8 cellular contexts compared by ENCODE assay signal in genomic region chr9:136532799-136533774, GRCh38. TPM values are rescaled to one million over a fixed set of nuclear protein-coding genes. Genes with fewer than 3 reads are reported as not detected.
DNase-seq lines count a peak whose midpoint lies in the region; ATAC-seq, FAIRE-seq and TF ChIP-seq lines count a peak whose summit lies in the region.

No MANE protein-coding gene starts in this region.

- H3K27ac ChIP-seq in GM12878 (ENCODE audit: control insufficient read depth, insufficient read depth) = peak overlapping the region; percentile 51; the same call in 1 of the 2 replicates
- H3K27ac ChIP-seq in skin epidermis = peak overlapping the region in 20 of 21 experiments; percentile 37 to 92 (median 75)
- H3K27ac ChIP-seq in GM23338 (ENCODE audit: low read depth) = no peak overlapping the region
- no peak overlapping the region for H3K27ac ChIP-seq in GM23248
- no peak overlapping the region for H3K27ac ChIP-seq in SK-N-SH (ENCODE audit: low read depth in 2 of 2, low read length in 1 of 2)

- SMC1A ChIA-PET in GM12878 (lab: Charles Lee; ENCODE audit: uncharacterized antibody, unreplicated experiment) = interaction anchor here (0.6 to 1.0 kb wide), 2 partner anchors 11 to 1122 kb away, joined by 3 read pairs; no protein-coding TSS in a partner anchor

- peaks cover 53% of the 10 kb centered on the region for H3K4me1 ChIP-seq in GM12878 (ENCODE audit: control insufficient read depth, insufficient read depth, low read length)
- peaks cover 7% of the 10 kb centered on the region; the same call in 1 of the 2 replicates for H3K4me1 ChIP-seq in GM23338 (ENCODE audit: insufficient read depth)
- H3K4me1 ChIP-seq in GM23248 (ENCODE audit: insufficient read depth) = no peaks in the 10 kb centered on the region
- peaks cover 0 to 9% of the 10 kb centered on the region in 2 experiments; a peak in 1 of 4 replicates for H3K4me1 ChIP-seq in SK-N-SH (ENCODE audit: control insufficient read depth in 1 of 2, insufficient read depth in 2 of 2, low read depth in 1 of 2, low read length in 1 of 2)

- peak; percentile 43 for DNase-seq in CD1c-positive myeloid dendritic cell (ENCODE audit: extremely low spot score)
- DNase-seq in T-helper 9 cell = peak; percentile 48
- no peak for DNase-seq in GM12878 (ENCODE audit: low read depth, low spot score)
- DNase-seq in GM23338 (ENCODE audit: low spot score) = no peak
- DNase-seq in GM23248 = no peak
- DNase-seq in SK-N-SH = no peak

- in situ Hi-C loops in GM12878 (cut with MboI) (no loop called here), GM23248 (cut with MboI) (no loop called here)

- no peaks in the 10 kb centered on the region for H3K27me3 ChIP-seq in GM12878 (replicated peaks in 1 of 2; ENCODE audit: control insufficient read depth in 2 of 2, insufficient read depth in 2 of 2, low read length in 1 of 2)
- no peaks in the 10 kb centered on the region for H3K27me3 ChIP-seq in GM23338 (ENCODE audit: insufficient read depth)
- H3K27me3 ChIP-seq in GM23248 (replicated peaks; ENCODE audit: insufficient read depth) = no peaks in the 10 kb centered on the region
- H3K27me3 ChIP-seq in SK-N-SH (ENCODE audit: insufficient read depth) = no peaks in the 10 kb centered on the region

- H3K4me1 Mint-ChIP-seq in GM23338 = peaks cover 17% of the 10 kb centered on the region

- CTCF ChIA-PET in GM12878 (lab: Yijun Ruan, JAX) = interaction anchor here (0.6 to 1.0 kb wide), 4 partner anchors 8 to 48 kb away, joined by 3 to 4 read pairs (median 3); no protein-coding TSS in a partner anchor
- CTCF ChIA-PET in SK-N-SH (lab: Yijun Ruan, JAX) = interaction anchor here (0.9 to 1.9 kb wide), 5 partner anchors 19 to 192 kb away, joined by 3 to 9 read pairs (median 3); no protein-coding TSS in a partner anchor

- H2AFZ ChIP-seq in GM12878 (ENCODE audit: control insufficient read depth, low read depth, low read length) (no peak overlapping the region), GM23338 (no peak overlapping the region), GM23248 (no peak overlapping the region), SK-N-SH (ENCODE audit: low read depth) (no peak overlapping the region)

- H3K9ac ChIP-seq in GM12878 (ENCODE audit: control insufficient read depth, insufficient read depth, low read length) (0 out of 2 replicates have a peak overlapping the region, but pooled peaks have one; percentile 0), GM23248 (no peak overlapping the region), SK-N-SH (no peak overlapping the region)

- no peak for TF ChIP-seq EP300 in GM12878 (IDR thresholded peaks at IDR 0.05; ENCODE audit: borderline replicate concordance in 1 of 2, control insufficient read depth in 1 of 2, low read depth in 2 of 2, low read length in 2 of 2)
- no peak for TF ChIP-seq EP300 in SK-N-SH (IDR thresholded peaks at IDR 0.05; ENCODE audit: borderline replicate concordance in 1 of 2, low read depth in 1 of 2, low read length in 1 of 2)

- H3K4me3 Mint-ChIP-seq in GM23338 = no peak overlapping the region

- TF ChIP-seq CTCF in GM12878 (IDR thresholded peaks at IDR 0.05 in 2 of 3, conservative IDR thresholded peaks at IDR 0.05 in 1 of 3; ENCODE audit: control insufficient read depth in 2 of 3, extremely low read depth in 1 of 3, insufficient read depth in 1 of 3, low read depth in 3 of 3, low read length in 3 of 3) (no peak), GM23338 (conservative IDR thresholded peaks at IDR 0.05; ENCODE audit: low read depth in 2 of 2) (no peak), SK-N-SH (IDR thresholded peaks at IDR 0.05) (no peak)

- TF ChIP-seq RAD21 in GM12878 (IDR thresholded peaks at IDR 0.05; ENCODE audit: insufficient read depth, low read depth, low read length) (no peak), SK-N-SH (IDR thresholded peaks at IDR 0.05; ENCODE audit: low read length) (no peak)

- H3K4me3 ChIP-seq in GM12878 (peak overlapping the region; percentile 16; the same call in 1 of the 2 replicates), skin epidermis (peak overlapping the region in 2 of 7 experiments; percentile 3 to 16), GM23338 (no peak overlapping the region), GM23248 (no peak overlapping the region), SK-N-SH (ENCODE audit: low read depth in 2 of 2, low read length in 1 of 2) (no peak overlapping the region)

- ATAC-seq in GM12878 (peak; percentile 45), GM23338 (no peak), GM21390 (IDR thresholded peaks at IDR 0.05; ENCODE audit: unreplicated experiment) (no peak)

- TF ChIP-seq POLR2A in GM12878 (IDR thresholded peaks at IDR 0.05; ENCODE audit: low read depth, low read length) = peak; percentile 25; the same call in 1 of the 2 replicates

- peaks cover 27% of the 10 kb centered on the region for H3K79me2 ChIP-seq in GM12878 (ENCODE audit: control insufficient read depth, insufficient read depth, low read length)
- H3K79me2 ChIP-seq in GM23338 (replicated peaks; ENCODE audit: insufficient read depth) = peaks cover 62% of the 10 kb centered on the region
- no peaks in the 10 kb centered on the region for H3K79me2 ChIP-seq in GM23248 (ENCODE audit: insufficient read depth)
- no peaks in the 10 kb centered on the region for H3K79me2 ChIP-seq in SK-N-SH (ENCODE audit: insufficient read depth)

- peaks cover 11% of the 10 kb centered on the region; the same call in 2 of the 3 replicates for H3K36me3 Mint-ChIP-seq in GM23338 (ENCODE audit: low read depth)

- no peak for FAIRE-seq in GM12878 (lab: Jason Lieb, UNC)

- RAD21 ChIA-PET in GM12878 (lab: Charles Lee; ENCODE audit: unreplicated experiment) = interaction anchor here (0.8 to 1.3 kb wide), 3 partner anchors 70 to 85 kb away, joined by 3 read pairs; no protein-coding TSS in a partner anchor

- peaks cover 4% of the 10 kb centered on the region; the same call in 1 of the 2 replicates for H3F3A ChIP-seq in GM23338 (replicated peaks; ENCODE audit: low read depth)
- H3F3A ChIP-seq in GM23248 (ENCODE audit: insufficient read depth) = no peaks in the 10 kb centered on the region
- no peaks in the 10 kb centered on the region for H3F3A ChIP-seq in SK-N-SH (replicated peaks; ENCODE audit: insufficient read depth)

- no peaks in the 10 kb centered on the region; the same call in 2 of the 3 replicates for H3K9me3 Mint-ChIP-seq in GM23338

- no TSS peak for BruUV-seq in GM12878 (replicated peaks; lab: Mats Ljungman, UMichigan)

- peaks cover 12% of the 10 kb centered on the region for H3K27me3 Mint-ChIP-seq in GM23338 (ENCODE audit: insufficient read depth, low read depth, poor library complexity)

- H3K4me2 ChIP-seq in GM12878 (ENCODE audit: control insufficient read depth, insufficient read depth) (peak overlapping the region; percentile 75), GM23338 (no peak overlapping the region), GM23248 (ENCODE audit: unreplicated experiment) (no peak overlapping the region), SK-N-SH (no peak overlapping the region)

- H4K20me1 ChIP-seq in GM12878 (ENCODE audit: control insufficient read depth, insufficient read depth) (peaks cover 7% of the 10 kb centered on the region; the same call in 1 of the 2 replicates), GM23338 (replicated peaks; ENCODE audit: insufficient read depth) (no peaks in the 10 kb centered on the region; the same call in 1 of the 2 replicates), GM23248 (ENCODE audit: insufficient read depth) (no peaks in the 10 kb centered on the region), SK-N-SH (ENCODE audit: insufficient read depth) (peaks cover 82% of the 10 kb centered on the region)

- H3K36me3 ChIP-seq in GM12878 (ENCODE audit: control insufficient read depth in 2 of 2, insufficient read depth in 2 of 2, low read length in 1 of 2) (peaks cover 0 to 16% of the 10 kb centered on the region in 2 experiments; a peak in 2 of 4 replicates), GM23338 (ENCODE audit: insufficient read depth) (no peaks in the 10 kb centered on the region), GM23248 (ENCODE audit: low read depth) (no peaks in the 10 kb centered on the region), SK-N-SH (replicated peaks in 1 of 2; ENCODE audit: control insufficient read depth in 1 of 2, insufficient read depth in 2 of 2, low read length in 1 of 2) (peaks cover 0 to 2% of the 10 kb centered on the region in 2 experiments)

- no peaks in the 10 kb centered on the region for H3K9me3 ChIP-seq in GM12878 (replicated peaks; ENCODE audit: control insufficient read depth, insufficient read depth, low read length)
- no peaks in the 10 kb centered on the region for H3K9me3 ChIP-seq in GM23248 (ENCODE audit: low read depth)
- no peaks in the 10 kb centered on the region for H3K9me3 ChIP-seq in SK-N-SH

- intact Hi-C loops in GM12878 (cut with micrococcal nuclease; ENCODE audit: unreplicated experiment) = no loop called here

- H3K9me2 ChIP-seq in GM23338 (ENCODE audit: insufficient read depth) = no peaks in the 10 kb centered on the region
- no peaks in the 10 kb centered on the region for H3K9me2 ChIP-seq in GM23248 (ENCODE audit: insufficient read depth)
- no peaks in the 10 kb centered on the region for H3K9me2 ChIP-seq in SK-N-SH

- no peak overlapping the region for H3K27ac Mint-ChIP-seq in GM23338

- WGBS in GM12878 (ENCODE audit: insufficient coverage, insufficient replicate concordance, low lambda C conversion rate, missing lambda C conversion rate) = 34% methylated on average over 34 of the region's 35 CpGs
- WGBS in GM23248 (ENCODE audit: low coverage in 1 of 2, low lambda C conversion rate in 2 of 2, missing lambda C conversion rate in 2 of 2), 2 experiments = 90 to 93% methylated on average over 27 to 32 of the region's 35 CpGs
- 93% methylated on average over 16 of the region's 35 CpGs for WGBS in SK-N-SH (ENCODE audit: low lambda C conversion rate)

- POLR2A ChIA-PET in GM12878 (lab: Charles Lee) = interaction anchor here (0.5 to 1.9 kb wide), 4 partner anchors 11 to 343 kb away, joined by 3 to 7 read pairs (median 5); no protein-coding TSS in a partner anchor
- POLR2A ChIA-PET in SK-N-SH (lab: Yijun Ruan, JAX) = no interaction called here

RNA-seq across cellular contexts. Expression of gene NOTCH1, which starts 12.8 kb away (rescaled TPM):
- 114 and 132 TPM in 2 replicates for total RNA-seq in GM12878 (2013; cell fraction: nucleolus; rRNA removed)
- total RNA-seq in GM12878 (2014; rRNA removed) (6.9 and 9.7 TPM in 2 replicates), GM12878 (2014; rRNA removed; fragmentation: Illumina TruSeq; extraction: Trizol) (1.8 and 2.5 TPM in 2 replicates), GM12878 (2021) (38.6 and 40.0 TPM in 2 replicates)
- polyA plus RNA-seq in GM12878 (2011; ENCODE audit: low read depth) = 2.6 TPM
- polyA plus RNA-seq in GM12878 (2011; rRNA removed) (1.4 TPM in 2 replicates), GM12878 (2014; fragmentation: Illumina TruSeq; extraction: Trizol) (1.1 and 2.7 TPM in 2 replicates), GM12878 (2014; fragmentation: Nextera tagmentation; extraction: Ambion mirVana) (under 1 TPM; 0.02 to 0.24 TPM), GM12878 (2014; rRNA removed) (12.4 and 12.7 TPM in 2 replicates), GM12878 (2016; fragmentation: Nextera tagmentation; extraction: Ambion mirVana) (1 to 10 TPM; 4.7 to 6.8 TPM), GM23338 (2016; fragmentation: Nextera tagmentation; extraction: Ambion mirVana) (9.9 and 10.3 TPM in 2 replicates), GM23248 (2016; fragmentation: Nextera tagmentation; extraction: Ambion mirVana) (1.5 TPM in 2 replicates), SK-N-SH (2012; rRNA removed) (2.6 and 6.6 TPM in 2 replicates)
- polyA plus RNA-seq in GM12878 (2011; cell fraction: cytosol; rRNA removed) = 4.7 and 4.9 TPM in 2 replicates
- 31.3 and 51.1 TPM in 2 replicates for polyA plus RNA-seq in GM12878 (2011; cell fraction: nucleus; rRNA removed)
- polyA plus RNA-seq in GM12878 (2012) = 7.3 and 8.7 TPM in 2 replicates
- polyA minus RNA-seq in GM12878 (2011; rRNA and poly(A)+ RNA removed) = 4.2 and 12.3 TPM in 2 replicates
- polyA minus RNA-seq in GM12878 (2011; cell fraction: cytosol; rRNA and poly(A)+ RNA removed) = 20.2 and 32.2 TPM in 2 replicates
- polyA minus RNA-seq in GM12878 (2011; cell fraction: nucleus; rRNA and poly(A)+ RNA removed) = 14.4 and 23.8 TPM in 2 replicates
- total RNA-seq in GM23338 (2014; rRNA removed; shearing (Covaris generic)) = 78.7 and 97.2 TPM in 2 replicates
- 5.2 and 5.7 TPM in 2 replicates for total RNA-seq in GM23248 (2014; rRNA removed; shearing (Covaris generic))
- 3.3 and 4.8 TPM in 2 replicates for polyA plus RNA-seq in SK-N-SH (2012; cell fraction: cytosol; rRNA removed)
- 25.0 and 35.2 TPM in 2 replicates for polyA plus RNA-seq in SK-N-SH (2012; cell fraction: nucleus; rRNA removed)

RNA-seq across cellular contexts. Expression of gene SEC16A, which starts 50.2 kb away (rescaled TPM):
- total RNA-seq in GM12878 (2013; cell fraction: nucleolus; rRNA removed) = 45.7 and 51.6 TPM in 2 replicates
- total RNA-seq in GM12878 (2014; rRNA removed) (14.7 and 17.6 TPM in 2 replicates), GM12878 (2014; rRNA removed; fragmentation: Illumina TruSeq; extraction: Trizol) (8.3 and 10.0 TPM in 2 replicates), GM12878 (2021) (52.6 and 59.1 TPM in 2 replicates)
- polyA plus RNA-seq in GM12878 (2011; ENCODE audit: low read depth) = 36.4 TPM
- polyA plus RNA-seq in GM12878 (2011; rRNA removed) (7.3 and 9.9 TPM in 2 replicates), GM12878 (2014; fragmentation: Illumina TruSeq; extraction: Trizol) (26.5 and 36.0 TPM in 2 replicates), GM12878 (2014; fragmentation: Nextera tagmentation; extraction: Ambion mirVana) (10 to 100 TPM; 12.4 to 16.6 TPM), GM12878 (2014; rRNA removed) (25.9 and 28.0 TPM in 2 replicates), GM12878 (2016; fragmentation: Nextera tagmentation; extraction: Ambion mirVana) (10 to 100 TPM; 44.6 to 44.7 TPM), GM23338 (2016; fragmentation: Nextera tagmentation; extraction: Ambion mirVana) (34.0 and 35.7 TPM in 2 replicates), GM23248 (2016; fragmentation: Nextera tagmentation; extraction: Ambion mirVana) (40.4 and 43.4 TPM in 2 replicates), SK-N-SH (2012; rRNA removed) (14.8 and 25.9 TPM in 2 replicates)
- 12.3 and 18.3 TPM in 2 replicates for polyA plus RNA-seq in GM12878 (2011; cell fraction: cytosol; rRNA removed)
- polyA plus RNA-seq in GM12878 (2011; cell fraction: nucleus; rRNA removed) = 44.9 and 59.4 TPM in 2 replicates
- polyA plus RNA-seq in GM12878 (2012) = 40.1 and 41.6 TPM in 2 replicates
- polyA minus RNA-seq in GM12878 (2011; rRNA and poly(A)+ RNA removed) = 9.8 and 13.4 TPM in 2 replicates
- polyA minus RNA-seq in GM12878 (2011; cell fraction: cytosol; rRNA and poly(A)+ RNA removed) = 19.6 and 20.7 TPM in 2 replicates
- polyA minus RNA-seq in GM12878 (2011; cell fraction: nucleus; rRNA and poly(A)+ RNA removed) = 11.8 and 19.4 TPM in 2 replicates
- total RNA-seq in GM23338 (2014; rRNA removed; shearing (Covaris generic)) = 54.3 and 59.2 TPM in 2 replicates
- total RNA-seq in GM23248 (2014; rRNA removed; shearing (Covaris generic)) = 32.0 and 34.5 TPM in 2 replicates
- 17.4 and 19.1 TPM in 2 replicates for polyA plus RNA-seq in SK-N-SH (2012; cell fraction: cytosol; rRNA removed)
- 87.5 and 96.8 TPM in 2 replicates for polyA plus RNA-seq in SK-N-SH (2012; cell fraction: nucleus; rRNA removed)

Comparison
In these comparisons a context has a peak if more than half of its experiments do, and no peak if none do; other contexts are left out.
1. DNase-seq: peak in CD1c-positive myeloid dendritic cell (single experiment) and T-helper 9 cell (single experiment); none in GM12878 (single experiment), GM23338 (single experiment), GM23248 (single experiment) and SK-N-SH (single experiment).
2. H3K27ac ChIP-seq: peak in GM12878 (single experiment) and skin epidermis (20 of 21); none in GM23338 (single experiment), GM23248 (single experiment) and SK-N-SH (0 of 2).